20 cellular contexts compared by ENCODE assay signal in genomic region chr13:37106642-37107041, GRCh38. TPM values are rescaled to one million over a fixed set of nuclear protein-coding genes. Genes with fewer than 3 reads are reported as not detected.
DNase-seq lines count a peak whose midpoint lies in the region; ATAC-seq and TF ChIP-seq lines count a peak whose summit lies in the region.
"Had no signal": no experiment of that assay in that cellular context is flagged by ENCODE, and none has a peak within 500 bp of the region (broad histone marks: within the 10 kb centered on the region; RNA-seq: fewer than 3 reads in every experiment).

No MANE protein-coding gene starts in this region.

- H3K9me3 Mint-ChIP-seq in WTC11 = peaks cover 7% of the 10 kb centered on the region
- H3K9me3 Mint-ChIP-seq: CD14-positive monocyte, IgD-negative memory B cell had no signal

- POLR2A ChIA-PET in WTC11 (lab: Charles Lee) = no interaction called here

- DNase-seq in WTC11 (ENCODE audit: low spot score) (no peak), iPS-NIHi11 (ENCODE audit: low spot score) (peak; percentile 26), posterior cingulate gyrus (no peak), GM03348 (ENCODE audit: low spot score) (no peak)
- DNase-seq: Caco-2, DMS53, GM23248, NCI-H1436, NCI-H2081, NCI-H526 treated with DMSO at 0.1 percent for 48 hours, PC-9 had no signal

- H3K4me3 Mint-ChIP-seq in WTC11 = no peak overlapping the region
- H3K4me3 Mint-ChIP-seq: CD14-positive monocyte, IgD-negative memory B cell had no signal

- H3K27me3 ChIP-seq in HUES48 (ENCODE audit: control insufficient read depth, insufficient read depth, low read length) = no peaks in the 10 kb centered on the region
- no peaks in the 10 kb centered on the region for H3K27me3 ChIP-seq in neutrophil

- H3K4me1 ChIP-seq in HUES48 (ENCODE audit: control insufficient read depth, insufficient read depth, low read length) = peaks cover 21% of the 10 kb centered on the region
- peaks cover 31 to 35% of the 10 kb centered on the region in 2 experiments for H3K4me1 ChIP-seq in neutrophil (ENCODE audit: control insufficient read depth in 1 of 2, insufficient read depth in 1 of 2, low read depth in 1 of 2, low read length in 1 of 2)
- H3K4me1 ChIP-seq: Caco-2 had no signal

- CTCF ChIA-PET in WTC11 (lab: Charles Lee) = no interaction called here

- H3K4me1 Mint-ChIP-seq in WTC11 = peaks cover 25% of the 10 kb centered on the region
- H3K4me1 Mint-ChIP-seq: CD14-positive monocyte, IgD-negative memory B cell had no signal

- peak; percentile 88 for ATAC-seq in WTC11
- no peak for ATAC-seq in GM21390 (IDR thresholded peaks at IDR 0.05; ENCODE audit: unreplicated experiment)
- ATAC-seq in HG02870 (IDR thresholded peaks at IDR 0.05; ENCODE audit: unreplicated experiment) = no peak

- TF ChIP-seq CTCF in WTC11 (IDR thresholded peaks at IDR 0.05) = no peak
- TF ChIP-seq CTCF in neutrophil (IDR thresholded peaks at IDR 0.05) = no peak

- H3K9me3 ChIP-seq in HUES48 (ENCODE audit: control insufficient read depth, insufficient read depth, low read length) = no peaks in the 10 kb centered on the region
- H3K9me3 ChIP-seq in neutrophil = no peaks in the 10 kb centered on the region
- H3K9me3 ChIP-seq: Caco-2 had no signal

- H3K27me3 Mint-ChIP-seq in WTC11 (ENCODE audit: low read depth) = no peaks in the 10 kb centered on the region

- H3K36me3 ChIP-seq in HUES48 (ENCODE audit: control insufficient read depth, insufficient read depth, low read length) (no peaks in the 10 kb centered on the region), neutrophil (peaks cover 71% of the 10 kb centered on the region)

- H3K9ac ChIP-seq in HUES48 (ENCODE audit: low read depth, low read length) = no peak overlapping the region
- H3K9ac ChIP-seq: GM23248 had no signal

- no peak overlapping the region for H3K4me3 ChIP-seq in HUES48 (ENCODE audit: low read depth, low read length)
- no peak overlapping the region for H3K4me3 ChIP-seq in neutrophil (ENCODE audit: low read depth in 1 of 2, low read length in 1 of 2)
- H3K4me3 ChIP-seq: GM23248, PC-9, SK-N-MC had no signal

- H3K27ac Mint-ChIP-seq in WTC11 = no peak overlapping the region
- H3K27ac Mint-ChIP-seq: CD14-positive monocyte, IgD-negative memory B cell had no signal

- peaks cover 2% of the 10 kb centered on the region for H3K36me3 Mint-ChIP-seq in WTC11
- H3K36me3 Mint-ChIP-seq: IgD-negative memory B cell had no signal

- peak overlapping the region; percentile 43 for H3K27ac ChIP-seq in HUES48 (ENCODE audit: low read depth, low read length)
- peak overlapping the region; percentile 65 for H3K27ac ChIP-seq in neutrophil
- H3K27ac ChIP-seq: GM23248, PC-9, SK-N-MC had no signal

- intact Hi-C loops in posterior cingulate gyrus (cut with DNase I) = no loop called here

TF ChIP-seq in WTC11, 78 proteins besides CTCF, POLR2A, EP300 and RAD21:
- no peak for TF ChIP-seq ZNF532 (CRISPR knock-in tag; IDR thresholded peaks at IDR 0.05; ENCODE audit: borderline replicate concordance)
- TF ChIP-seq JAZF1 (CRISPR knock-in tag; IDR thresholded peaks at IDR 0.05) = no peak
- peak; percentile 60; the same call in 1 of the 2 replicates for TF ChIP-seq USF2 (CRISPR knock-in tag; IDR thresholded peaks at IDR 0.05)
- TF ChIP-seq MYBL2 (CRISPR knock-in tag; IDR thresholded peaks at IDR 0.05) = no peak
- TF ChIP-seq FOXP4 (CRISPR knock-in tag; IDR thresholded peaks at IDR 0.05) = peak; percentile 45; the same call in 1 of the 2 replicates
TF ChIP-seq in WTC11: peak in this region for 2.

RNA-seq across cellular contexts. Expression of gene CSNK1A1L, which starts 1.2 kb away (rescaled TPM):
- total RNA-seq in WTC11 (2021) = not detected in 3 replicates
- total RNA-seq: A673, Caco-2, GM23248, LHCN-M2, PC-9 had no signal

RNA-seq across cellular contexts. Expression of gene SUPT20H, which starts 47.2 kb away (rescaled TPM):
- 61.4 to 68.0 TPM (median 64.3 TPM) in 3 replicates for total RNA-seq in WTC11 (2021)
